19 cellular contexts compared by ENCODE assay signal in the genomic region with DNA sequence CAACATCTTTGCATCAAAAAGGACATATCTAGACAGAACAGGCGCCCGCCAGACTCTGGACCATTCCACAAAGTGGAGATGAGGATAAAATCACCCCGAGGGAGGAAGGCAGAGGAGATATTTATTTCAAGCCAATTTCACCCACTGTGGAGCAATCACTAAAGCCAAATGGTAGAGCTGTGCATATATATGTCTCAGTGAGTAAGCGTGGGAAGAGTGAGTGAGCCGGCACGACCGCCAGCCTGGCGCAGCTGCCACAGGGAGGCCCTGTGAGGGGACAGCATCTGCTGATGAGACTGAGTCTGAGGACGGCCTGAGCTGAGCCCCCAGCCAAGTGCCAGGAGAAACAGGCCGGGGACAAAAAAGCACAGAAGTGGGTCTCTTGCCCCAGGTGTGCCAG.
"Had no signal": no experiment of that assay in that cellular context is flagged by ENCODE, and none has a peak within 500 bp of the region (broad histone marks: within the 10 kb centered on the region; RNA-seq: fewer than 3 reads in every experiment).

No MANE protein-coding gene starts in this region.

- H3K36me3 ChIP-seq: adrenal gland, ascending aorta, left ventricle myocardium inferior, sigmoid colon, upper lobe of left lung had no signal

- H3K9me3 ChIP-seq: adrenal gland, ascending aorta, left ventricle myocardium inferior, sigmoid colon, upper lobe of left lung had no signal

- DNase-seq: activated CD4-positive, alpha-beta T cell treated with anti-CD3 and anti-CD28 coated beads for 1 hour; activated CD4-positive, alpha-beta T cell treated with anti-CD3 and anti-CD28 coated beads, Interleukin-2, amount 50 U/mL, for 1 hour; activated CD8-positive, alpha-beta T cell treated with anti-CD3 and anti-CD28 coated beads, Interleukin-2, amount 10 ng/mL, durations not matched to agents 7 days and 5 days; adrenal gland; central memory CD4-positive, alpha-beta T cell; dermis blood vessel endothelial cell; effector memory CD4-positive, alpha-beta T cell; foreskin melanocyte; immature natural killer cell; kidney glomerular epithelial cell; left ventricle myocardium inferior; nucleus accumbens; sigmoid colon; stimulated activated CD4-positive, alpha-beta T cell treated with anti-CD3 and anti-CD28 coated beads, Interleukin-2, amount 100 ng/mL, for 48 hours; stimulated activated naive CD4-positive, alpha-beta T cell; upper lobe of left lung had no signal

- H3K27ac ChIP-seq: adrenal gland, ascending aorta, hepatocyte, left ventricle myocardium inferior, sigmoid colon, upper lobe of left lung had no signal

- H3K4me3 ChIP-seq: adrenal gland, ascending aorta, hepatocyte, left ventricle myocardium inferior, sigmoid colon, upper lobe of left lung had no signal

- H3K4me1 ChIP-seq: ascending aorta, sigmoid colon, upper lobe of left lung had no signal

- ATAC-seq: activated CD8-positive, alpha-beta T cell treated with anti-CD3 and anti-CD28 coated beads, Interleukin-2, amount 10 ng/mL, durations not matched to agents 7 days and 5 days; natural killer cell treated with Interleukin-12 subunit alpha and Interleukin-12 subunit beta and Interleukin-15 and Interleukin-18, amount 100 ng/mL, for 72 hours had no signal

- H2AFZ ChIP-seq: hepatocyte had no signal

- H3K27me3 ChIP-seq: adrenal gland, ascending aorta, hepatocyte, upper lobe of left lung had no signal

- H3K79me2 ChIP-seq: hepatocyte had no signal

- H3K4me2 ChIP-seq: hepatocyte had no signal
